12 cellular contexts compared by ENCODE assay signal in the genomic region with DNA sequence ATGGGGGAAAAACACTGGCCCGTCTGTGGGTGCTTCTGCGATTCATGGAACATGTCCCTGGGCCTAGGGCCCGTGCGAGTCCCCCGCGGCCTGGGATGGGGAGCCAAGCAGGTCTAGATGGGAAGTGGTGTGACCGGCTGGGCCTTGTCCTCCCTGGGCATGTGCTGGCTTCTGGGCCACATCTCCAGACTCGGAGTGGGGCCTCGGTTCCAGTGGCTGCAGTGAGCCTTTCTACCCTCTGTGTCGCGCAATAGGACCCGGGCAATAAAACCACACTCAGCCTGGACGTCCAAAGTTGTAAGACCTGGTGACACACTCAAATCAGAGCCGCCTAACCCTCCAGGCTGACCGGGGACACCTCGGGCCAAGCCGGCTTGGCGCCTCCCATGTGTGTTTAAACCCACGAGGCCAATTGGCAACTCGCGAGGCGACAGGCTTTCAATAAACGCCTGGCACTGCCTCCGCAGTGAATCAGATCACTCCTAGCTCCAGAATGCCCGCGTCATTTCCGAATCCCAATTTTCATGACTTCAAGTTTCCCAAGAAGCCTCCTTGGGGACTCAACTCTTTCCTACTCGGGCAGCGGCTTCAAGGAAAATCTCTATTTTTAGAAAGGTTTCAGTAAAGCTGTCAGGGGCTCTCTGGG. TPM values are rescaled to one million over a fixed set of nuclear protein-coding genes. Genes with fewer than 3 reads are reported as not detected.
DNase-seq lines count a peak whose midpoint lies in the region; ATAC-seq lines count a peak whose summit lies in the region.
"Had no signal": no experiment of that assay in that cellular context is flagged by ENCODE, and none has a peak within 500 bp of the region (broad histone marks: within the 10 kb centered on the region; RNA-seq: fewer than 3 reads in every experiment).

No MANE protein-coding gene starts in this region.

- no peak overlapping the region for H3K4me3 Mint-ChIP-seq in activated naive CD8-positive, alpha-beta T cell treated with anti-CD3 and anti-CD28 coated beads, Interleukin-2, amount 10 ng/mL, durations not matched to agents 7 days and 5 days
- no peak overlapping the region for H3K4me3 Mint-ChIP-seq in activated naive CD8-positive, alpha-beta T cell treated with anti-CD3 and anti-CD28 coated beads, Interleukin-2, amount 50 U/mL, for 24 hours
- H3K4me3 Mint-ChIP-seq: activated naive CD4-positive, alpha-beta T cell treated with anti-CD3 and anti-CD28 coated beads for 36 hours had no signal

- no peaks in the 10 kb centered on the region for H3K27me3 Mint-ChIP-seq in activated naive CD8-positive, alpha-beta T cell treated with anti-CD3 and anti-CD28 coated beads, Interleukin-2, amount 10 ng/mL, durations not matched to agents 7 days and 5 days
- H3K27me3 Mint-ChIP-seq in activated naive CD8-positive, alpha-beta T cell treated with anti-CD3 and anti-CD28 coated beads, Interleukin-2, amount 50 U/mL, for 24 hours: no peaks in the 10 kb centered on the region

- peaks cover 27% of the 10 kb centered on the region for H3K4me1 Mint-ChIP-seq in activated naive CD8-positive, alpha-beta T cell treated with anti-CD3 and anti-CD28 coated beads, Interleukin-2, amount 10 ng/mL, durations not matched to agents 7 days and 5 days
- H3K4me1 Mint-ChIP-seq in activated naive CD8-positive, alpha-beta T cell treated with anti-CD3 and anti-CD28 coated beads, Interleukin-2, amount 50 U/mL, for 24 hours: peaks cover 48% of the 10 kb centered on the region

- intact Hi-C loops in Right ventricle myocardium superior (cut with DNase I): loop anchor here (2.0 to 5.0 kb wide), 2 partner anchors 50 to 135 kb away; no protein-coding TSS in a partner anchor

- H3K27ac Mint-ChIP-seq in activated naive CD8-positive, alpha-beta T cell treated with anti-CD3 and anti-CD28 coated beads, Interleukin-2, amount 10 ng/mL, durations not matched to agents 7 days and 5 days: no peak overlapping the region
- H3K27ac Mint-ChIP-seq in activated naive CD8-positive, alpha-beta T cell treated with anti-CD3 and anti-CD28 coated beads, Interleukin-2, amount 50 U/mL, for 24 hours: no peak overlapping the region
- H3K27ac Mint-ChIP-seq: activated naive CD4-positive, alpha-beta T cell treated with anti-CD3 and anti-CD28 coated beads for 36 hours had no signal

- peak; percentile 18 for DNase-seq in activated naive CD8-positive, alpha-beta T cell treated with anti-CD3 and anti-CD28 coated beads, Interleukin-2, amount 10 ng/mL, durations not matched to agents 7 days and 5 days
- no peak for DNase-seq in activated naive CD8-positive, alpha-beta T cell treated with anti-CD3 and anti-CD28 coated beads, Interleukin-2, amount 50 U/mL, for 24 hours
- DNase-seq in Right ventricle myocardium superior (peak; percentile 91), nucleus accumbens (lab: John Stamatoyannopoulos, UW) (peak in 42 of 56 donors; percentile 2 to 78 (median 44)), NCI-H2107 (lab: John Stamatoyannopoulos, UW) (no peak), germinal center (ENCODE audit: low spot score) (no peak)
- DNase-seq: activated naive CD4-positive, alpha-beta T cell treated with anti-CD3 and anti-CD28 coated beads for 36 hours; COR-L47; NCI-H1092 treated with DMSO at 0.1 percent for 48 hours had no signal

- H3K36me3 Mint-ChIP-seq in activated naive CD8-positive, alpha-beta T cell treated with anti-CD3 and anti-CD28 coated beads, Interleukin-2, amount 10 ng/mL, durations not matched to agents 7 days and 5 days: peaks cover 17% of the 10 kb centered on the region
- H3K36me3 Mint-ChIP-seq in activated naive CD8-positive, alpha-beta T cell treated with anti-CD3 and anti-CD28 coated beads, Interleukin-2, amount 50 U/mL, for 24 hours (ENCODE audit: low read depth): peaks cover 20% of the 10 kb centered on the region

- POLR2A ChIA-PET in activated naive CD8-positive, alpha-beta T cell treated with anti-CD3 and anti-CD28 coated beads, Interleukin-2, amount 10 ng/mL, durations not matched to agents 7 days and 5 days (lab: Charles Lee): interaction anchor here (1.2 to 3.3 kb wide), 8 partner anchors 10 to 196 kb away, joined by 3 to 31 read pairs (median 18); a partner anchor contains a TSS

- ATAC-seq in activated naive CD8-positive, alpha-beta T cell treated with anti-CD3 and anti-CD28 coated beads, Interleukin-2, amount 10 ng/mL, durations not matched to agents 7 days and 5 days (ENCODE audit: low read depth): no peak
- ATAC-seq in activated naive CD8-positive, alpha-beta T cell treated with anti-CD3 and anti-CD28 coated beads, Interleukin-2, amount 50 U/mL, for 24 hours: no peak
- ATAC-seq in Right ventricle myocardium superior (ENCODE audit: poor library complexity) (peak; percentile 74), HG03442 (IDR thresholded peaks at IDR 0.05; ENCODE audit: unreplicated experiment) (no peak), HG02981 (IDR thresholded peaks at IDR 0.05; ENCODE audit: unreplicated experiment) (no peak)
- ATAC-seq: left colon had no signal

- no peaks in the 10 kb centered on the region for H3K9me3 Mint-ChIP-seq in activated naive CD8-positive, alpha-beta T cell treated with anti-CD3 and anti-CD28 coated beads, Interleukin-2, amount 10 ng/mL, durations not matched to agents 7 days and 5 days
- no peaks in the 10 kb centered on the region for H3K9me3 Mint-ChIP-seq in activated naive CD8-positive, alpha-beta T cell treated with anti-CD3 and anti-CD28 coated beads, Interleukin-2, amount 50 U/mL, for 24 hours
- H3K9me3 Mint-ChIP-seq: activated naive CD4-positive, alpha-beta T cell treated with anti-CD3 and anti-CD28 coated beads for 36 hours had no signal

RNA-seq across cellular contexts. Expression of a gene that starts 57.3 kb away (rescaled TPM):
- total RNA-seq in activated naive CD8-positive, alpha-beta T cell treated with anti-CD3 and anti-CD28 coated beads, Interleukin-2, amount 10 ng/mL, durations not matched to agents 7 days and 5 days: 100 to 1,000 TPM; 172 to 193 TPM
- 67.6 TPM for total RNA-seq in Right ventricle myocardium superior

Comparison
In these comparisons a context has a peak if more than half of its experiments do, and no peak if none do; other contexts are left out.
1. DNase-seq: peak in activated naive CD8-positive, alpha-beta T cell treated with anti-CD3 and anti-CD28 coated beads, Interleukin-2, amount 10 ng/mL, durations not matched to agents 7 days and 5 days (single experiment), Right ventricle myocardium superior (single experiment) and nucleus accumbens (42 of 56); none in activated naive CD8-positive, alpha-beta T cell treated with anti-CD3 and anti-CD28 coated beads, Interleukin-2, amount 50 U/mL, for 24 hours (single experiment), NCI-H2107 (single experiment) and germinal center (single experiment).